1 cellular context compared by ENCODE assay signal in genomic region chr1:29124366-29125236, GRCh38.
A peak's percentile ranks its signal among the peaks of the same experiment; 100 is the strongest.
TF ChIP-seq lines count a peak whose summit lies in the region.

No MANE protein-coding gene starts in this region.

TF ChIP-seq in K562, 482 proteins besides CTCF, POLR2A, EP300 and RAD21 (continued from another document and continues in another):
- TF ChIP-seq NR0B1 (IDR thresholded peaks at IDR 0.05; ENCODE audit: partially characterized antibody) (no peak), PURB (CRISPR knock-in tag; IDR thresholded peaks at IDR 0.05; ENCODE audit: low read depth) (no peak), HDGF (IDR thresholded peaks at IDR 0.05) (no peak), CBX3 (IDR thresholded peaks at IDR 0.05; ENCODE audit: borderline replicate concordance in 1 of 2, low read length in 2 of 2) (no peak; a peak in 1 of 3 replicates), GTF2B (IDR thresholded peaks at IDR 0.05; ENCODE audit: extremely low read depth, insufficient read length) (no peak), ETV6 (IDR thresholded peaks at IDR 0.05; ENCODE audit: borderline replicate concordance in 1 of 2, low read depth in 2 of 2, low read length in 1 of 2) (no peak), ETV6 (CRISPR knock-in tag; IDR thresholded peaks at IDR 0.05; ENCODE audit: borderline replicate concordance) (no peak), E2F8 (IDR thresholded peaks at IDR 0.05; ENCODE audit: low read depth, partially characterized antibody) (no peak), ZSCAN29 (IDR thresholded peaks at IDR 0.05) (no peak), RBM25 (IDR thresholded peaks at IDR 0.05; ENCODE audit: low read depth, low read length, severe bottlenecking) (no peak), GABPA (tag; conservative IDR thresholded peaks at IDR 0.05; ENCODE audit: low read depth) (peak; percentile 60), ZNF586 (CRISPR knock-in tag; conservative IDR thresholded peaks at IDR 0.05) (no peak), ZBTB5 (IDR thresholded peaks at IDR 0.05) (no peak), ATF1 (CRISPR knock-in tag; IDR thresholded peaks at IDR 0.05) (no peak), ATF1 (tag; IDR thresholded peaks at IDR 0.05) (peak; percentile 84), SLC30A9 (CRISPR knock-in tag; IDR thresholded peaks at IDR 0.05) (no peak), AFF1 (IDR thresholded peaks at IDR 0.05; ENCODE audit: low read depth in 1 of 2, partially characterized antibody in 2 of 2) (no peak), RBFOX2 (IDR thresholded peaks at IDR 0.05; ENCODE audit: low read depth, low read length) (peak; percentile 77), ZNF263 (CRISPR knock-in tag; IDR thresholded peaks at IDR 0.05; ENCODE audit: borderline replicate concordance) (no peak; the same call in 1 of the 2 replicates), ZFPM2 (CRISPR knock-in tag; IDR thresholded peaks at IDR 0.05) (no peak), ATF7 (IDR thresholded peaks at IDR 0.05) (no peak), SP1 (CRISPR knock-in tag; IDR thresholded peaks at IDR 0.05) (peak; percentile 91), HDAC1 (IDR thresholded peaks at IDR 0.05) (peak in 1 of 2 experiments; percentile 60; a peak in 1 of 4 replicates), ZNF398 (CRISPR knock-in tag; IDR thresholded peaks at IDR 0.05) (no peak), GTF3C2 (IDR thresholded peaks at IDR 0.05; ENCODE audit: borderline replicate concordance, extremely low read depth, insufficient read length) (no peak), LCOR (CRISPR knock-in tag; IDR thresholded peaks at IDR 0.05) (no peak), PHTF2 (CRISPR knock-in tag; IDR thresholded peaks at IDR 0.05) (no peak), THAP12 (CRISPR knock-in tag; IDR thresholded peaks at IDR 0.05) (no peak), MCM3 (IDR thresholded peaks at IDR 0.05) (no peak), FOXP1 (CRISPR knock-in tag; IDR thresholded peaks at IDR 0.05) (no peak), TARDBP (IDR thresholded peaks at IDR 0.05) (0 out of 2 replicates have a peak, but pooled peaks have one; percentile 51), ZBTB33 (CRISPR knock-in tag; IDR thresholded peaks at IDR 0.05) (peak; percentile 6; the same call in 1 of the 2 replicates), TRIM25 (IDR thresholded peaks at IDR 0.05; ENCODE audit: borderline replicate concordance) (no peak), FOXA3 (CRISPR knock-in tag; conservative IDR thresholded peaks at IDR 0.05 in 1 of 2, IDR thresholded peaks at IDR 0.05 in 1 of 2) (no peak), KLF1 (tag; IDR thresholded peaks at IDR 0.05) (peak; percentile 73), ZNF124 (CRISPR knock-in tag; IDR thresholded peaks at IDR 0.05) (peak; percentile 72; the same call in 1 of the 2 replicates), FOXJ2 (tag; IDR thresholded peaks at IDR 0.05) (no peak), PCBP1 (IDR thresholded peaks at IDR 0.05; ENCODE audit: low read depth, low read length, poor library complexity, severe bottlenecking) (peak; percentile 70)
